ENCODE assay signal across 1 cellular context in genomic region chr17:78779271-78779600, GRCh38.
TF ChIP-seq lines count a peak whose summit lies in the region.

No MANE protein-coding gene starts in this region.

TF ChIP-seq in HEK293, 187 proteins besides CTCF, POLR2A, EP300 and RAD21:
- peak; percentile 70; the same call in 1 of the 2 replicates for TF ChIP-seq ZFP69B (tag by site-specific recombination; IDR thresholded peaks at IDR 0.05)
